Comparison of ENCODE assay signal across 33 cellular contexts in genomic region chr7:48703446-48703845, GRCh38.
"Had no signal": no experiment of that assay in that cellular context is flagged by ENCODE, and none has a peak within 500 bp of the region (broad histone marks: within the 10 kb centered on the region; RNA-seq: fewer than 3 reads in every experiment).

No MANE protein-coding gene starts in this region.

- H3K4me1 Mint-ChIP-seq: activated CD4-positive, alpha-beta T cell treated with anti-CD3 and anti-CD28 coated beads for 36 hours; activated CD4-positive, alpha-beta T cell treated with anti-CD3 and anti-CD28 coated beads, Interleukin-2, amount 10 ng/mL, durations not matched to agents 24 days and 14 days; activated CD8-positive, alpha-beta memory T cell treated with anti-CD3 and anti-CD28 coated beads, Interleukin-2, amount 10 ng/mL, durations not matched to agents 7 days and 5 days; activated naive CD4-positive, alpha-beta T cell treated with anti-CD3 and anti-CD28 coated beads, Interleukin-2, amount 50 U/mL, for 24 hours; activated naive CD8-positive, alpha-beta T cell treated with anti-CD3 and anti-CD28 coated beads for 36 hours; activated naive CD8-positive, alpha-beta T cell treated with anti-CD3 and anti-CD28 coated beads, Interleukin-2, amount 50 U/mL, for 24 hours; endodermal cell had no signal

- H3K36me3 ChIP-seq: adrenal gland, breast epithelium, cardiac muscle cell, colonic mucosa, esophagus muscularis mucosa, gastroesophageal sphincter, heart right ventricle had no signal

- H3K4me3 ChIP-seq: adrenal gland, body of pancreas, breast epithelium, cardiac muscle cell, colonic mucosa, esophagus muscularis mucosa, gastroesophageal sphincter, heart right ventricle had no signal

- H3K4me3 Mint-ChIP-seq: activated CD4-positive, alpha-beta memory T cell treated with anti-CD3 and anti-CD28 coated beads for 36 hours; activated CD4-positive, alpha-beta T cell treated with anti-CD3 and anti-CD28 coated beads for 36 hours; activated CD4-positive, alpha-beta T cell treated with anti-CD3 and anti-CD28 coated beads, Interleukin-2, amount 10 ng/mL, durations not matched to agents 24 days and 14 days; activated CD8-positive, alpha-beta memory T cell treated with anti-CD3 and anti-CD28 coated beads, Interleukin-2, amount 10 ng/mL, durations not matched to agents 7 days and 5 days; activated CD8-positive, alpha-beta T cell treated with anti-CD3 and anti-CD28 coated beads, Interleukin-2, amount 10 ng/mL, durations not matched to agents 7 days and 5 days; activated naive CD4-positive, alpha-beta T cell treated with anti-CD3 and anti-CD28 coated beads for 36 hours; activated naive CD4-positive, alpha-beta T cell treated with anti-CD3 and anti-CD28 coated beads, Interleukin-2, amount 50 U/mL, for 24 hours; activated naive CD8-positive, alpha-beta T cell treated with anti-CD3 and anti-CD28 coated beads for 36 hours; activated naive CD8-positive, alpha-beta T cell treated with anti-CD3 and anti-CD28 coated beads, Interleukin-2, amount 50 U/mL, for 24 hours; activated T-helper 1 cell treated with anti-CD3 and anti-CD28 coated beads, Interleukin-12 subunit alpha, Interleukin-12 subunit beta, Interleukin-2, Interleukin-4 antibody, amounts not matched to agents 30 ng/mL and 10 ng/mL and 1 ng/mL, durations not matched to agents 14 hours and 24 hours and 36 hours; endodermal cell had no signal

- H3K27me3 Mint-ChIP-seq: activated CD4-positive, alpha-beta memory T cell treated with anti-CD3 and anti-CD28 coated beads for 36 hours; activated CD4-positive, alpha-beta T cell treated with anti-CD3 and anti-CD28 coated beads for 36 hours; activated CD4-positive, alpha-beta T cell treated with anti-CD3 and anti-CD28 coated beads, Interleukin-2, amount 10 ng/mL, durations not matched to agents 24 days and 14 days; activated CD8-positive, alpha-beta memory T cell treated with anti-CD3 and anti-CD28 coated beads, Interleukin-2, amount 10 ng/mL, durations not matched to agents 7 days and 5 days; activated naive CD4-positive, alpha-beta T cell treated with anti-CD3 and anti-CD28 coated beads, Interleukin-2, amount 50 U/mL, for 24 hours; activated naive CD8-positive, alpha-beta T cell treated with anti-CD3 and anti-CD28 coated beads for 36 hours; activated naive CD8-positive, alpha-beta T cell treated with anti-CD3 and anti-CD28 coated beads, Interleukin-2, amount 50 U/mL, for 24 hours had no signal

- H3K9me3 Mint-ChIP-seq: activated CD4-positive, alpha-beta T cell treated with anti-CD3 and anti-CD28 coated beads, Interleukin-2, amount 10 ng/mL, durations not matched to agents 24 days and 14 days; activated naive CD4-positive, alpha-beta T cell treated with anti-CD3 and anti-CD28 coated beads for 36 hours; activated naive CD4-positive, alpha-beta T cell treated with anti-CD3 and anti-CD28 coated beads, Interleukin-2, amount 50 U/mL, for 24 hours; activated naive CD8-positive, alpha-beta T cell treated with anti-CD3 and anti-CD28 coated beads for 36 hours; activated naive CD8-positive, alpha-beta T cell treated with anti-CD3 and anti-CD28 coated beads, Interleukin-2, amount 50 U/mL, for 24 hours; activated T-helper 2 cell treated with anti-CD3 and anti-CD28 coated beads, Interferon-gamma antibody, Interleukin-2, Interleukin-4, amounts not matched to agents 10 μg/mL and 5 μg/mL and 100 μg/mL, durations not matched to agents 14 hours and 24 hours and 36 hours; endodermal cell had no signal

- DNase-seq: activated CD4-positive, alpha-beta memory T cell treated with anti-CD3 and anti-CD28 coated beads for 36 hours; activated CD4-positive, alpha-beta T cell treated with anti-CD3 and anti-CD28 coated beads for 36 hours; activated CD4-positive, alpha-beta T cell treated with anti-CD3 and anti-CD28 coated beads, Interleukin-2, amount 10 ng/mL, durations not matched to agents 24 days and 14 days; activated CD4-positive, CD25-positive, alpha-beta regulatory T cell; activated CD4-positive, CD25-positive, alpha-beta regulatory T cell treated with anti-CD3 and anti-CD28 coated beads, Interleukin-2, amount 50 U/mL, for 72 hours; activated CD8-positive, alpha-beta memory T cell treated with anti-CD3 and anti-CD28 coated beads, Interleukin-2, amount 10 ng/mL, durations not matched to agents 7 days and 5 days; activated CD8-positive, alpha-beta memory T cell treated with anti-CD3 and anti-CD28 coated beads, Interleukin-2, amount 50 U/mL, for 4 hours; activated CD8-positive, alpha-beta T cell treated with anti-CD3 and anti-CD28 coated beads, Interleukin-2, amount 10 ng/mL, durations not matched to agents 7 days and 5 days; activated effector memory CD4-positive, alpha-beta T cell treated with anti-CD3 and anti-CD28 coated beads, Interleukin-2, amount 50 U/mL, for 16 hours; activated naive CD4-positive, alpha-beta T cell treated with anti-CD3 and anti-CD28 coated beads for 36 hours; activated naive CD8-positive, alpha-beta T cell treated with anti-CD3 and anti-CD28 coated beads for 36 hours; activated naive CD8-positive, alpha-beta T cell treated with anti-CD3 and anti-CD28 coated beads, Interleukin-2, amount 50 U/mL, for 24 hours; activated T-cell treated with anti-CD3 and anti-CD28 coated beads, Interleukin-2, amount 50 U/mL, for 1 hour; activated T-cell treated with anti-CD3 and anti-CD28 coated beads, Interleukin-2, amount 50 U/mL, for 48 hours; adrenal gland; aorta; body of pancreas; central memory CD4-positive, alpha-beta T cell; cerebellar nuclear complex; colonic mucosa; effector memory CD4-positive, alpha-beta T cell; endodermal cell; erythroblast; foreskin keratinocyte; heart right ventricle; T-helper 2 cell had no signal

- H3K36me3 Mint-ChIP-seq: activated CD4-positive, alpha-beta memory T cell treated with anti-CD3 and anti-CD28 coated beads for 36 hours; activated CD8-positive, alpha-beta memory T cell treated with anti-CD3 and anti-CD28 coated beads, Interleukin-2, amount 10 ng/mL, durations not matched to agents 7 days and 5 days; activated naive CD4-positive, alpha-beta T cell treated with anti-CD3 and anti-CD28 coated beads, Interleukin-2, amount 50 U/mL, for 24 hours; activated naive CD8-positive, alpha-beta T cell treated with anti-CD3 and anti-CD28 coated beads for 36 hours had no signal

- H3K27ac Mint-ChIP-seq: activated CD4-positive, alpha-beta memory T cell treated with anti-CD3 and anti-CD28 coated beads for 36 hours; activated CD4-positive, alpha-beta T cell treated with anti-CD3 and anti-CD28 coated beads for 36 hours; activated CD4-positive, alpha-beta T cell treated with anti-CD3 and anti-CD28 coated beads, Interleukin-2, amount 10 ng/mL, durations not matched to agents 24 days and 14 days; activated CD8-positive, alpha-beta memory T cell treated with anti-CD3 and anti-CD28 coated beads, Interleukin-2, amount 10 ng/mL, durations not matched to agents 7 days and 5 days; activated CD8-positive, alpha-beta T cell treated with anti-CD3 and anti-CD28 coated beads, Interleukin-2, amount 10 ng/mL, durations not matched to agents 7 days and 5 days; activated naive CD4-positive, alpha-beta T cell treated with anti-CD3 and anti-CD28 coated beads for 36 hours; activated naive CD4-positive, alpha-beta T cell treated with anti-CD3 and anti-CD28 coated beads, Interleukin-2, amount 50 U/mL, for 24 hours; activated naive CD8-positive, alpha-beta T cell treated with anti-CD3 and anti-CD28 coated beads for 36 hours; activated naive CD8-positive, alpha-beta T cell treated with anti-CD3 and anti-CD28 coated beads, Interleukin-2, amount 50 U/mL, for 24 hours; activated T-helper 1 cell treated with anti-CD3 and anti-CD28 coated beads, Interleukin-12 subunit alpha, Interleukin-12 subunit beta, Interleukin-2, Interleukin-4 antibody, amounts not matched to agents 30 ng/mL and 10 ng/mL and 1 ng/mL, durations not matched to agents 14 hours and 24 hours and 36 hours; activated T-helper 2 cell treated with anti-CD3 and anti-CD28 coated beads, Interferon-gamma antibody, Interleukin-2, Interleukin-4, amounts not matched to agents 10 μg/mL and 5 μg/mL and 100 μg/mL, durations not matched to agents 14 hours and 24 hours and 36 hours; endodermal cell had no signal

- H3K27ac ChIP-seq: adrenal gland, body of pancreas, breast epithelium, cardiac muscle cell, colonic mucosa, esophagus muscularis mucosa, foreskin keratinocyte, gastroesophageal sphincter, heart right ventricle had no signal

- H3K9me3 ChIP-seq: adrenal gland, body of pancreas, breast epithelium, colonic mucosa, esophagus muscularis mucosa, gastroesophageal sphincter, heart right ventricle had no signal

- H3K27me3 ChIP-seq: adrenal gland, body of pancreas, breast epithelium, cardiac muscle cell, colonic mucosa, esophagus muscularis mucosa, foreskin keratinocyte, gastroesophageal sphincter, heart right ventricle had no signal

- H3K4me1 ChIP-seq: adrenal gland, body of pancreas, breast epithelium, colonic mucosa, esophagus muscularis mucosa, foreskin keratinocyte, gastroesophageal sphincter, heart right ventricle had no signal
